ENCODE assay signal across 23 cellular contexts in the genomic region with DNA sequence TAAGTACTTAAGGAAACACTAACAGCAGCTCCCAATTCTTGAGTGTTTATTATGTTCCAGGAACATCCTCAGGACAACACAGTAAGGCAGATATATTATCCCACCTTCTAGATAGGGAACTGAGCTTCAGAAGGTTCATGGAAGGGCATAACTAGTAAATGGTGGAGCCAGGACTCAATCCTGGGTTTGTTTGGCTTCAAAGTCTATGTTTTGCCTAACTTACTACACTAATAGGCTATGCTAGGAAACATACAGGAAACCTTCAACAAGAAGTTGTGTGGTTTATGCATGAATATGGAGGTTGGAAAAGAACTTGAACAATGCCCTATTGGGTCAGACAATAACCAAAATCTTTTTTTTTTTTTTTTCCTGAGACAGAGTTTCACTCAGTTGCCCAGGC.
DNase-seq lines count a peak whose midpoint lies in the region; ATAC-seq, FAIRE-seq and TF ChIP-seq lines count a peak whose summit lies in the region.
"Had no signal": no experiment of that assay in that cellular context is flagged by ENCODE, and none has a peak within 500 bp of the region (broad histone marks: within the 10 kb centered on the region; RNA-seq: fewer than 3 reads in every experiment).

No MANE protein-coding gene starts in this region.

- H3K27ac ChIP-seq in H1 (ENCODE audit: low read depth, low read length) (no peak overlapping the region), HepG2 (ENCODE audit: extremely low read length, insufficient read depth, low read length) (no peak overlapping the region), right lobe of liver (no peak overlapping the region)
- H3K27ac ChIP-seq: BLaER1 treated with 17β-estradiol and CSF1 and Interleukin-3, amounts not matched to agents 10 nM and 100 nM; C4-2B had no signal

- H2AK5ac ChIP-seq in H1 (ENCODE audit: low read depth, low read length), result no peak overlapping the region

- H3K79me2 ChIP-seq in H1 (ENCODE audit: control insufficient read depth in 1 of 2, insufficient read depth in 2 of 2, low read length in 2 of 2), result no peaks in the 10 kb centered on the region
- H3K79me2 ChIP-seq in HepG2 (ENCODE audit: insufficient read depth, low read length), result no peaks in the 10 kb centered on the region

- H3K9ac ChIP-seq in H1 (replicated peaks in 1 of 4; ENCODE audit: extremely low read depth in 1 of 4, low read depth in 3 of 4, low read length in 3 of 4), result no peak overlapping the region
- H3K9ac ChIP-seq in HepG2 (ENCODE audit: insufficient read depth, low read depth, low read length), result no peak overlapping the region
- H3K9ac ChIP-seq: BLaER1 treated with 17β-estradiol and CSF1 and Interleukin-3, amounts not matched to agents 10 nM and 100 nM had no signal

- no peaks in the 10 kb centered on the region for H3K36me3 ChIP-seq in H1 (ENCODE audit: control insufficient read depth in 2 of 4, insufficient read depth in 4 of 4, low read length in 3 of 4)
- H3K36me3 ChIP-seq in HepG2 (replicated peaks in 1 of 2; ENCODE audit: control insufficient read depth in 1 of 2, insufficient read depth in 2 of 2, low read length in 2 of 2), result no peaks in the 10 kb centered on the region
- H3K36me3 ChIP-seq in right lobe of liver, result no peaks in the 10 kb centered on the region
- H3K36me3 ChIP-seq: BLaER1 treated with 17β-estradiol and CSF1 and Interleukin-3, amounts not matched to agents 10 nM and 100 nM had no signal

- H3K56ac ChIP-seq in H1 (replicated peaks; ENCODE audit: insufficient read length, low read depth, low read length), result no peak overlapping the region

- no peak for DNase-seq in H1 (ENCODE audit: low read depth in 1 of 2, low spot score in 2 of 2)
- peak; percentile 13 for DNase-seq in HepG2 (ENCODE audit: low spot score)
- no peak for DNase-seq in right lobe of liver
- DNase-seq in nucleus accumbens (lab: John Stamatoyannopoulos, UW), result no peak
- DNase-seq: 8988T; AML-193; Caco-2; Calu3; CD4-positive, alpha-beta T cell; CD8-positive, alpha-beta T cell; DMS79; DND-41; EL; GDM1 had no signal

- TF ChIP-seq EP300 in H1 (IDR thresholded peaks at IDR 0.05; ENCODE audit: borderline replicate concordance in 1 of 2, low read depth in 2 of 2, low read length in 2 of 2) (no peak), HepG2 (IDR thresholded peaks at IDR 0.05; ENCODE audit: low read depth in 2 of 2, low read length in 2 of 2) (no peak), HepG2 (CRISPR knock-in tag; IDR thresholded peaks at IDR 0.05; ENCODE audit: borderline replicate concordance) (no peak)

- H3K18ac ChIP-seq in H1 (ENCODE audit: extremely low read depth, low read length), result no peak overlapping the region

- H2BK120ac ChIP-seq in H1 (replicated peaks; ENCODE audit: low read depth, low read length), result no peak overlapping the region

- H4K5ac ChIP-seq in H1 (ENCODE audit: insufficient read length, low read depth, low read length), result no peak overlapping the region

- TF ChIP-seq POLR2A in H1 (IDR thresholded peaks at IDR 0.05; ENCODE audit: control extremely low read depth in 1 of 2, low read depth in 2 of 2, low read length in 2 of 2) (no peak), HepG2 (IDR thresholded peaks at IDR 0.05; ENCODE audit: insufficient read depth in 1 of 2, low read depth in 2 of 2, low read length in 2 of 2) (no peak), right lobe of liver (IDR thresholded peaks at IDR 0.05) (no peak)

- H2AFZ ChIP-seq in H1 (ENCODE audit: low read length), result no peak overlapping the region
- no peak overlapping the region for H2AFZ ChIP-seq in HepG2 (ENCODE audit: low read length)

- FAIRE-seq in H1 (lab: Jason Lieb, UNC), result peak; percentile 76
- peak; percentile 67 for FAIRE-seq in HepG2 (lab: Jason Lieb, UNC)
- FAIRE-seq: A204.1, D721Med, GM12878, GM12892, GM18507 had no signal

- H2BK15ac ChIP-seq in H1 (ENCODE audit: low read length), result no peak overlapping the region

- H2BK5ac ChIP-seq in H1 (ENCODE audit: low read depth, low read length), result no peak overlapping the region

- POLR2A ChIA-PET in H1 (lab: Charles Lee; ENCODE audit: partially characterized antibody) (interaction anchor here (0.6 kb wide), 1 partner anchor 274 kb away, joined by 4 read pairs; no protein-coding TSS in a partner anchor), HepG2 (lab: Yijun Ruan, JAX) (no interaction called here)

- no peaks in the 10 kb centered on the region for H3K23me2 ChIP-seq in H1 (ENCODE audit: low read depth, low read length)

- H3K27me3 ChIP-seq in H1 (replicated peaks in 1 of 4; ENCODE audit: control insufficient read depth in 3 of 4, extremely low read depth in 1 of 4, insufficient read depth in 3 of 4, low read length in 3 of 4), result no peaks in the 10 kb centered on the region
- no peaks in the 10 kb centered on the region for H3K27me3 ChIP-seq in HepG2 (ENCODE audit: control insufficient read depth in 1 of 2, insufficient read depth in 2 of 2, low read length in 2 of 2)
- H3K27me3 ChIP-seq in right lobe of liver, result no peaks in the 10 kb centered on the region

- H3K14ac ChIP-seq in H1 (ENCODE audit: insufficient read length), result no peak overlapping the region

- H3K4me3 ChIP-seq in H1 (ENCODE audit: extremely low read depth in 1 of 4, insufficient read depth in 2 of 4, low read depth in 3 of 4, low read length in 4 of 4), result no peak overlapping the region
- H3K4me3 ChIP-seq in HepG2 (replicated peaks in 1 of 3; ENCODE audit: insufficient read depth in 1 of 3, low read depth in 2 of 3, low read length in 3 of 3), result no peak overlapping the region
- no peak overlapping the region for H3K4me3 ChIP-seq in right lobe of liver
- H3K4me3 ChIP-seq: BLaER1 treated with 17β-estradiol and CSF1 and Interleukin-3, amounts not matched to agents 10 nM and 100 nM; GM12878 had no signal

- ATAC-seq in HepG2, result peak; percentile 78
- ATAC-seq in right lobe of liver, result peak; percentile 48 to 86 (median 67)
- ATAC-seq in GM21390 (IDR thresholded peaks at IDR 0.05; ENCODE audit: unreplicated experiment), result no peak
- ATAC-seq in SK-N-SH treated with all-trans-retinoic acid at 6 μM for 48 hours, result no peak
- ATAC-seq: CD8-positive, alpha-beta T cell; GM12878 had no signal

- H2BK12ac ChIP-seq in H1 (ENCODE audit: low read depth, low read length), result no peak overlapping the region

- CTCF ChIA-PET in H1 (lab: Charles Lee; ENCODE audit: partially characterized antibody), result no interaction called here
- CTCF ChIA-PET in HepG2 (lab: Yijun Ruan, JAX; ENCODE audit: low intra/inter-chr PET ratio, low total read pairs), result no interaction called here

- H3K4me2 ChIP-seq in H1 (ENCODE audit: insufficient read depth in 1 of 2, low read depth in 2 of 2, low read length in 2 of 2) (no peak overlapping the region), HepG2 (ENCODE audit: low read depth, low read length) (no peak overlapping the region)
- H3K4me2 ChIP-seq: BLaER1 treated with 17β-estradiol and CSF1 and Interleukin-3, amounts not matched to agents 10 nM and 100 nM had no signal

- TF ChIP-seq CTCF in H1 (IDR thresholded peaks at IDR 0.05; ENCODE audit: control extremely low read depth in 1 of 3, insufficient read depth in 1 of 3, low read depth in 1 of 3, low read length in 3 of 3) (no peak), HepG2 (CRISPR knock-in tag; IDR thresholded peaks at IDR 0.05) (no peak), right lobe of liver (IDR thresholded peaks at IDR 0.05) (no peak)

- H3K4ac ChIP-seq in H1 (replicated peaks; ENCODE audit: insufficient read length, low read depth, low read length), result no peak overlapping the region

- H3K9me3 ChIP-seq in H1 (ENCODE audit: insufficient read depth in 2 of 2, low read depth in 1 of 2, low read length in 1 of 2) (no peaks in the 10 kb centered on the region), HepG2 (ENCODE audit: low read length) (no peaks in the 10 kb centered on the region), right lobe of liver (no peaks in the 10 kb centered on the region)
- H3K9me3 ChIP-seq: Caco-2 had no signal

- H4K91ac ChIP-seq in H1 (replicated peaks; ENCODE audit: insufficient read length, low read length), result no peak overlapping the region

- intact Hi-C loops in HepG2 (cut with micrococcal nuclease; ENCODE audit: unreplicated experiment), result no loop called here
- intact Hi-C loops in right lobe of liver (cut with DNase I), result no loop called here

- no peak overlapping the region for H4K8ac ChIP-seq in H1 (ENCODE audit: extremely low read depth, insufficient read depth, low read length)

- no peak overlapping the region for H3K23ac ChIP-seq in H1 (ENCODE audit: insufficient read length)

- H3K79me1 ChIP-seq in H1 (ENCODE audit: low read depth, low read length), result no peaks in the 10 kb centered on the region

- no peaks in the 10 kb centered on the region; a peak in 1 of 7 replicates for H3K4me1 ChIP-seq in H1 (replicated peaks in 1 of 4; ENCODE audit: control insufficient read depth in 3 of 4, insufficient read depth in 4 of 4, low read length in 3 of 4)
- H3K4me1 ChIP-seq in HepG2 (ENCODE audit: insufficient read depth, low read length), result peaks cover 16% of the 10 kb centered on the region
- H3K4me1 ChIP-seq in right lobe of liver, result peaks cover 0 to 8% (median 0%) of the 10 kb centered on the region in 4 donors
- H3K4me1 ChIP-seq: BLaER1 treated with 17β-estradiol and CSF1 and Interleukin-3, amounts not matched to agents 10 nM and 100 nM had no signal

- TF ChIP-seq RAD21 in H1 (IDR thresholded peaks at IDR 0.05 in 1 of 2, conservative IDR thresholded peaks at IDR 0.05 in 1 of 2; ENCODE audit: low read depth in 2 of 2, low read length in 2 of 2) (no peak), HepG2 (CRISPR knock-in tag; IDR thresholded peaks at IDR 0.05) (no peak)

- H2BK20ac ChIP-seq in H1 (ENCODE audit: low read length), result no peak overlapping the region

- in situ Hi-C loops in HepG2 (cut with HindIII; ENCODE audit: extremely low pct_ligation_motif_present, low pct_unique_long_range_greater_than_20kb), result no loop called here

- H4K20me1 ChIP-seq in H1 (replicated peaks in 1 of 2; ENCODE audit: control insufficient read depth in 1 of 2, insufficient read depth in 2 of 2, low read length in 2 of 2) (no peaks in the 10 kb centered on the region), HepG2 (ENCODE audit: insufficient read depth, low read length) (no peaks in the 10 kb centered on the region)

- no TSS peak for BruUV-seq in HepG2 (replicated peaks; lab: Mats Ljungman, UMichigan)

TF ChIP-seq in H1, 55 proteins besides CTCF, POLR2A, EP300 and RAD21 (continues in another document):
- no peak for TF ChIP-seq HDAC2 (IDR thresholded peaks at IDR 0.05; ENCODE audit: borderline replicate concordance in 1 of 2, low read depth in 2 of 2, low read length in 2 of 2)

TF ChIP-seq in HepG2, 621 proteins besides CTCF, POLR2A, EP300 and RAD21 (continues in another document):
- TF ChIP-seq HNF4A (CRISPR knock-in tag; IDR thresholded peaks at IDR 0.05), result 0 out of 2 replicates have a peak, but pooled peaks have one; percentile 8

TF ChIP-seq in SK-N-SH treated with all-trans-retinoic acid at 6 μM for 48 hours, 23 proteins besides CTCF, POLR2A, EP300 and RAD21 (continues in another document):
- TF ChIP-seq TCF4 (CRISPR knock-in tag; IDR thresholded peaks at IDR 0.05; ENCODE audit: borderline replicate concordance) (no peak), TOX (CRISPR knock-in tag; IDR thresholded peaks at IDR 0.05; ENCODE audit: borderline replicate concordance) (no peak), SNAI2 (CRISPR knock-in tag; IDR thresholded peaks at IDR 0.05) (no peak), GLIS3 (CRISPR knock-in tag; IDR thresholded peaks at IDR 0.05) (no peak), ARNTL (CRISPR knock-in tag; IDR thresholded peaks at IDR 0.05; ENCODE audit: borderline replicate concordance, low read depth) (no peak), ESRRG (CRISPR knock-in tag; IDR thresholded peaks at IDR 0.05) (no peak)

Comparison
In these comparisons a context has a peak if more than half of its experiments do, and no peak if none do; other contexts are left out.
1. ATAC-seq: peak in HepG2 (single experiment) and right lobe of liver (4 of 4); none in GM21390 (single experiment) and SK-N-SH treated with all-trans-retinoic acid at 6 μM for 48 hours (single experiment).